18 cellular contexts compared by ENCODE assay signal in the genomic region with DNA sequence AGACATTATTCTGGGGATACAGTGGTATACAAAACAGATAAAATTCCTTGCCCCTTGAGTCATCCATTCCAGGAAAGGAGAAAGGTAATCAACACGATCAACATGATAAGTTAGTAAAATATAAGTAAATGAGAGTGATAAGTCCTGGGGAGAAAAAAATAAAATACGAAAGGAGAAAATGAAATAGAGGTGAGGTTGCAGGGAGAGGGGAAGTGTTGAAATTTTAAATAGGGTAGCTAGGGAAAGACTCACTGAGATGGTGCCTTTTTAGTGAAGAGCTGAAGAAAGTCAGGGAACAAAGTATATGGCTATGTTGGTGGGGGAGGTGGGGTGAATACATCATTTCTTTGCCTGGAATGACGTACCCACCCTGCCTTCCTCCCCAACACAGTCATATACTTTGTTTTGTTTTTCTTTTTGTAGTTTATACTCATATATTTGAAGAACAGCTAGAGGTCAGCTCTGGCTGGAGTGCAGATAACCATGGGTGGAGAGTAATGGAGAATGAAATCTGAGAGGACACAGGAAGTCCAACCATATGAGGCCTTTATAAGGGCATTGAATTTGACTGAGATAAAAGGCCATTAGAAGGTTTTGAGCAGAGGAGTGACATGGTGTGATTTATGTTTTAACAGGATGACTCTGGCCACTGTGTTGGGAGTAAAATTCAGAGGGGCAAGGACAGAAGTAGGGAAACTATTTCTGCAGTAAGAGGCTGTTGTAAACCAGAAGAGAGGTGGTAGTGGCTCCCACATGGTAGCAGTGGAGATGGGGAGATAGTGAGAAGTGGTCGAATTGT. TPM values are rescaled to one million over a fixed set of nuclear protein-coding genes. Genes with fewer than 3 reads are reported as not detected.
DNase-seq lines count a peak whose midpoint lies in the region; ATAC-seq, FAIRE-seq and TF ChIP-seq lines count a peak whose summit lies in the region.
"Had no signal": no experiment of that assay in that cellular context is flagged by ENCODE, and none has a peak within 500 bp of the region (broad histone marks: within the 10 kb centered on the region; RNA-seq: fewer than 3 reads in every experiment).

No MANE protein-coding gene starts in this region.

- H3K79me2 ChIP-seq in K562 (ENCODE audit: control insufficient read depth, insufficient read depth, low read length) (peaks cover 15% of the 10 kb centered on the region; the same call in 2 of the 3 replicates), HepG2 (ENCODE audit: insufficient read depth, low read length) (peaks cover 2% of the 10 kb centered on the region)

- WGBS in K562 (ENCODE audit: insufficient coverage, low coverage, missing lambda C conversion rate), result 6% methylated on average over 4 of the region's 4 CpGs
- WGBS in HepG2 (ENCODE audit: low lambda C conversion rate), result 94% methylated on average over 4 of the region's 4 CpGs

- H3K9ac ChIP-seq in K562 (ENCODE audit: insufficient read depth in 1 of 2, low read depth in 2 of 2, low read length in 2 of 2) (no peak overlapping the region; a peak in 1 of 4 replicates), HepG2 (ENCODE audit: insufficient read depth, low read depth, low read length) (no peak overlapping the region)

- ATAC-seq in K562 (peak; percentile 92), HepG2 (no peak), HG03378 (IDR thresholded peaks at IDR 0.05; ENCODE audit: unreplicated experiment) (no peak)
- ATAC-seq: esophagus mucosa; naive thymus-derived CD8-positive, alpha-beta T cell; T-cell had no signal

- H3K9me3 Mint-ChIP-seq in activated CD4-positive, alpha-beta memory T cell treated with anti-CD3 and anti-CD28 coated beads for 36 hours, result no peaks in the 10 kb centered on the region
- H3K9me3 Mint-ChIP-seq: central memory CD8-positive, alpha-beta T cell; IgD-negative memory B cell; naive thymus-derived CD8-positive, alpha-beta T cell; T-cell had no signal

- H3K27ac ChIP-seq in K562 (ENCODE audit: extremely low read depth, low read depth, low read length) (peak overlapping the region; percentile 20; the same call in 1 of the 3 replicates), HepG2 (ENCODE audit: extremely low read length, insufficient read depth, low read length) (no peak overlapping the region)
- H3K27ac ChIP-seq: C4-2B, skin epidermis had no signal

- H3K4me1 ChIP-seq in K562 (replicated peaks in 1 of 2; ENCODE audit: control insufficient read depth in 2 of 2, insufficient read depth in 2 of 2, low read length in 2 of 2) (peaks cover 0 to 32% of the 10 kb centered on the region in 2 experiments; a peak in 3 of 5 replicates), HepG2 (ENCODE audit: insufficient read depth, low read length) (peaks cover 21% of the 10 kb centered on the region)

- no peak for TF ChIP-seq POLR2A in K562 (conservative IDR thresholded peaks at IDR 0.05)
- no peak for TF ChIP-seq POLR2A in HepG2 (IDR thresholded peaks at IDR 0.05; ENCODE audit: insufficient read depth in 1 of 2, low read depth in 2 of 2, low read length in 2 of 2)

- CTCF ChIA-PET in K562 (lab: Yijun Ruan, JAX; ENCODE audit: low intra/inter-chr PET ratio), result no interaction called here
- CTCF ChIA-PET in HepG2 (lab: Yijun Ruan, JAX; ENCODE audit: low intra/inter-chr PET ratio, low total read pairs), result no interaction called here
- CTCF ChIA-PET in activated CD4-positive, alpha-beta memory T cell treated with anti-CD3 and anti-CD28 coated beads for 36 hours (lab: Charles Lee), result no interaction called here

- no peaks in the 10 kb centered on the region for H3K9me1 ChIP-seq in K562 (ENCODE audit: control insufficient read depth, insufficient read depth, low read length)

- no peaks in the 10 kb centered on the region for H3K27me3 Mint-ChIP-seq in activated CD4-positive, alpha-beta memory T cell treated with anti-CD3 and anti-CD28 coated beads for 36 hours
- H3K27me3 Mint-ChIP-seq: central memory CD8-positive, alpha-beta T cell; IgD-negative memory B cell; naive thymus-derived CD8-positive, alpha-beta T cell; T-cell had no signal

- no peak overlapping the region for H3K4me3 Mint-ChIP-seq in activated CD4-positive, alpha-beta memory T cell treated with anti-CD3 and anti-CD28 coated beads for 36 hours
- H3K4me3 Mint-ChIP-seq: central memory CD8-positive, alpha-beta T cell; IgD-negative memory B cell; naive thymus-derived CD8-positive, alpha-beta T cell; T-cell had no signal

- no peak overlapping the region for H3K27ac Mint-ChIP-seq in activated CD4-positive, alpha-beta memory T cell treated with anti-CD3 and anti-CD28 coated beads for 36 hours
- H3K27ac Mint-ChIP-seq: IgD-negative memory B cell; naive thymus-derived CD8-positive, alpha-beta T cell; T-cell had no signal

- intact Hi-C loops in K562 (cut with micrococcal nuclease), result no loop called here
- intact Hi-C loops in HepG2 (cut with micrococcal nuclease; ENCODE audit: unreplicated experiment), result no loop called here
- intact Hi-C loops in activated CD4-positive, alpha-beta memory T cell treated with anti-CD3 and anti-CD28 coated beads for 36 hours (cut with micrococcal nuclease), result no loop called here

- H3K4me2 ChIP-seq in K562 (ENCODE audit: insufficient read depth, low read length) (no peak overlapping the region; the same call in 1 of the 2 replicates), HepG2 (ENCODE audit: low read depth, low read length) (no peak overlapping the region)

- no peaks in the 10 kb centered on the region for H3K9me3 ChIP-seq in K562 (replicated peaks; ENCODE audit: control insufficient read depth, insufficient read depth, low read depth, low read length)
- H3K9me3 ChIP-seq in HepG2 (ENCODE audit: low read length), result no peaks in the 10 kb centered on the region

- no peaks in the 10 kb centered on the region for H3K4me1 Mint-ChIP-seq in activated CD4-positive, alpha-beta memory T cell treated with anti-CD3 and anti-CD28 coated beads for 36 hours (ENCODE audit: low read depth)
- H3K4me1 Mint-ChIP-seq: IgD-negative memory B cell had no signal

- H3K36me3 ChIP-seq in K562 (ENCODE audit: control insufficient read depth, insufficient read depth, low read length) (no peaks in the 10 kb centered on the region; the same call in 2 of the 3 replicates), HepG2 (replicated peaks in 1 of 2; ENCODE audit: control insufficient read depth in 1 of 2, insufficient read depth in 2 of 2, low read length in 2 of 2) (0 out of 5 replicates have a peak, but pooled peaks cover 0 to 5% of the 10 kb centered on the region in 2 experiments)

- no peaks in the 10 kb centered on the region for H3K27me3 ChIP-seq in K562 (ENCODE audit: control insufficient read depth in 2 of 2, insufficient read depth in 2 of 2, low read length in 2 of 2)
- H3K27me3 ChIP-seq in HepG2 (ENCODE audit: control insufficient read depth in 1 of 2, insufficient read depth in 2 of 2, low read length in 2 of 2), result no peaks in the 10 kb centered on the region

- DNase-seq in EH (ENCODE audit: low read depth) (peak; percentile 92), NCI-H226 (peak; percentile 78), K562 (ENCODE audit: extremely low read depth in 1 of 4, low spot score in 3 of 4) (peak in 3 of 4 experiments; percentile 15 to 73 (median 61)), HepG2 (ENCODE audit: low spot score) (no peak), NCI-H2171 treated with DMSO at 0.1 percent for 48 hours (lab: John Stamatoyannopoulos, UW) (no peak), nucleus accumbens (lab: John Stamatoyannopoulos, UW) (no peak)
- DNase-seq in activated CD4-positive, alpha-beta memory T cell treated with anti-CD3 and anti-CD28 coated beads for 36 hours, result no peak
- DNase-seq: activated CD4-positive, alpha-beta T cell treated with anti-CD3 and anti-CD28 coated beads, Interleukin-2, amount 50 U/mL, for 1 hour; GDM1; naive thymus-derived CD8-positive, alpha-beta T cell; NCI-H1436 treated with DMSO at 0.1 percent for 48 hours; T-cell had no signal

- POLR2A ChIA-PET in K562 (lab: Yijun Ruan, JAX), result interaction anchor here (0.6 to 1.5 kb wide), 2 partner anchors 16 to 384 kb away, joined by 3 to 9 read pairs; no protein-coding TSS in a partner anchor
- POLR2A ChIA-PET in HepG2 (lab: Yijun Ruan, JAX), result no interaction called here
- POLR2A ChIA-PET in activated CD4-positive, alpha-beta memory T cell treated with anti-CD3 and anti-CD28 coated beads for 36 hours (lab: Charles Lee), result no interaction called here

- in situ Hi-C loops in K562 (cut with MboI) (no loop called here), HepG2 (cut with HindIII; ENCODE audit: extremely low pct_ligation_motif_present, low pct_unique_long_range_greater_than_20kb) (no loop called here)

- no TSS peak for BruUV-seq in K562 (replicated peaks; lab: Mats Ljungman, UMichigan)
- no TSS peak for BruUV-seq in HepG2 (replicated peaks; lab: Mats Ljungman, UMichigan)

- H3K36me3 Mint-ChIP-seq in activated CD4-positive, alpha-beta memory T cell treated with anti-CD3 and anti-CD28 coated beads for 36 hours, result no peaks in the 10 kb centered on the region

- TF ChIP-seq CTCF in K562 (IDR thresholded peaks at IDR 0.05 in 2 of 3, conservative IDR thresholded peaks at IDR 0.05 in 1 of 3; ENCODE audit: insufficient read depth in 2 of 3, low read depth in 1 of 3, low read length in 3 of 3) (no peak), HepG2 (CRISPR knock-in tag; IDR thresholded peaks at IDR 0.05) (no peak)

- FAIRE-seq in K562 (lab: Jason Lieb, UNC) (peak; percentile 72), HepG2 (lab: Jason Lieb, UNC) (no peak)

- H2AFZ ChIP-seq in K562 (ENCODE audit: low read depth, low read length) (no peak overlapping the region), HepG2 (ENCODE audit: low read length) (no peak overlapping the region)

- H3K4me3 ChIP-seq in K562 (no peak overlapping the region), HepG2 (replicated peaks in 1 of 3; ENCODE audit: insufficient read depth in 1 of 3, low read depth in 2 of 3, low read length in 3 of 3) (no peak overlapping the region)
- H3K4me3 ChIP-seq: skin epidermis had no signal

- TF ChIP-seq RAD21 in K562 (CRISPR knock-in tag; conservative IDR thresholded peaks at IDR 0.05 in 1 of 2, IDR thresholded peaks at IDR 0.05 in 1 of 2) (no peak), HepG2 (CRISPR knock-in tag; IDR thresholded peaks at IDR 0.05) (no peak)

- TF ChIP-seq EP300 in K562 (IDR thresholded peaks at IDR 0.05; ENCODE audit: low read length), result 0 out of 2 replicates have a peak, but pooled peaks have one; percentile 12
- no peak for TF ChIP-seq EP300 in HepG2 (IDR thresholded peaks at IDR 0.05; ENCODE audit: low read depth in 2 of 2, low read length in 2 of 2)
- no peak for TF ChIP-seq EP300 in HepG2 (CRISPR knock-in tag; IDR thresholded peaks at IDR 0.05; ENCODE audit: borderline replicate concordance)

- H4K20me1 ChIP-seq in K562 (replicated peaks; ENCODE audit: control insufficient read depth, insufficient read depth, low read length) (peaks cover 24% of the 10 kb centered on the region), HepG2 (ENCODE audit: insufficient read depth, low read length) (no peaks in the 10 kb centered on the region)

RNA-seq across cellular contexts. Expression of gene OSBPL9, which starts 54.8 kb away (rescaled TPM):
- 130 and 303 TPM in 2 replicates for total RNA-seq in K562 (2011; cell fraction: chromatin; rRNA removed; ENCODE audit: low replicate concordance)
- 63.4 and 95.5 TPM in 2 replicates for total RNA-seq in K562 (2011; cell fraction: nucleolus; rRNA removed)
- 155 and 245 TPM in 2 replicates for total RNA-seq in K562 (2011; cell fraction: nucleoplasm; rRNA removed)
- total RNA-seq in K562 (2014; rRNA removed) (170 and 185 TPM in 2 replicates), K562 (2014; rRNA removed; fragmentation: Illumina TruSeq; extraction: Trizol) (210 and 239 TPM in 2 replicates), K562 (2015; rRNA removed; fragmentation: Illumina TruSeq; extraction: Trizol) (209 and 211 TPM in 2 replicates), K562 (2021) (131 and 136 TPM in 2 replicates), HepG2 (2016; rRNA removed; fragmentation: Illumina TruSeq; extraction: Trizol) (142 and 198 TPM in 2 replicates)
- polyA plus RNA-seq in K562 (2011; rRNA removed) (194 and 219 TPM in 2 replicates), K562 (2014; fragmentation: Illumina TruSeq; extraction: Trizol) (209 and 217 TPM in 2 replicates), K562 (2014; fragmentation: Nextera tagmentation; extraction: Ambion mirVana) (10 to 100 TPM; 43.9 to 66.2 TPM), K562 (2014; rRNA removed) (140 and 148 TPM in 2 replicates), HepG2 (2011; rRNA removed) (83.6 and 90.3 TPM in 2 replicates)
- 158 and 177 TPM in 2 replicates for polyA plus RNA-seq in K562 (2011; cell fraction: cytosol; rRNA removed)
- 148 and 218 TPM in 2 replicates for polyA plus RNA-seq in K562 (2011; cell fraction: nucleus; rRNA removed)
- 109 and 119 TPM in 2 replicates for polyA plus RNA-seq in K562 (2012)
- polyA minus RNA-seq in K562 (2011; rRNA and poly(A)+ RNA removed), result 239 and 277 TPM in 2 replicates
- 116 and 142 TPM in 2 replicates for polyA minus RNA-seq in K562 (2011; cell fraction: cytosol; rRNA and poly(A)+ RNA removed)
- polyA minus RNA-seq in K562 (2011; cell fraction: nucleus; rRNA and poly(A)+ RNA removed), result 109 and 204 TPM in 2 replicates
- 83.0 and 90.3 TPM in 2 replicates for total RNA-seq in HepG2 (2016; cell fraction: cytosol; rRNA removed; fragmentation: Illumina TruSeq; extraction: Trizol; ENCODE audit: low read depth)
- total RNA-seq in HepG2 (2016; cell fraction: insoluble cytoplasmic fraction; rRNA removed; fragmentation: Illumina TruSeq; extraction: Trizol), result 140 and 189 TPM in 2 replicates
- 195 and 199 TPM in 2 replicates for total RNA-seq in HepG2 (2016; cell fraction: membrane; rRNA removed; fragmentation: Illumina TruSeq; extraction: Trizol)
- 96.3 and 107 TPM in 2 replicates for total RNA-seq in HepG2 (2016; cell fraction: nucleus; rRNA removed; fragmentation: Illumina TruSeq; extraction: Trizol)
- polyA plus RNA-seq in HepG2 (2011; cell fraction: cytosol; rRNA removed), result 52.4 and 69.4 TPM in 2 replicates
- 49.8 and 58.7 TPM in 2 replicates for polyA plus RNA-seq in HepG2 (2011; cell fraction: nucleus; rRNA removed)
- 57.7 and 63.5 TPM in 2 replicates for polyA plus RNA-seq in HepG2 (2012)
- polyA plus RNA-seq in HepG2 (2016; cell fraction: cytosol; fragmentation: Illumina TruSeq; extraction: Trizol; ENCODE audit: low read depth), result 46.8 and 71.1 TPM in 2 replicates
- polyA plus RNA-seq in HepG2 (2016; cell fraction: insoluble cytoplasmic fraction; fragmentation: Illumina TruSeq; extraction: Trizol; ENCODE audit: low read depth), result 168 and 174 TPM in 2 replicates
- 130 and 144 TPM in 2 replicates for polyA plus RNA-seq in HepG2 (2016; cell fraction: membrane; fragmentation: Illumina TruSeq; extraction: Trizol; ENCODE audit: low read depth)
- polyA plus RNA-seq in HepG2 (2016; cell fraction: nucleus; fragmentation: Illumina TruSeq; extraction: Trizol; ENCODE audit: insufficient read depth, low read depth), result 90.8 and 95.0 TPM in 2 replicates
- 188 and 207 TPM in 2 replicates for polyA minus RNA-seq in HepG2 (2011; rRNA and poly(A)+ RNA removed; ENCODE audit: low replicate concordance)
- 68.2 and 76.9 TPM in 2 replicates for polyA minus RNA-seq in HepG2 (2011; cell fraction: cytosol; rRNA and poly(A)+ RNA removed)
- 202 and 205 TPM in 2 replicates for polyA minus RNA-seq in HepG2 (2011; cell fraction: nucleus; rRNA and poly(A)+ RNA removed)
- 10 to 100 TPM; 46.1 to 48.6 TPM for total RNA-seq in activated CD4-positive, alpha-beta memory T cell treated with anti-CD3 and anti-CD28 coated beads for 36 hours

Comparison
In these comparisons a context has a peak if more than half of its experiments do, and no peak if none do; other contexts are left out.
1. DNase-seq: peak in EH (single experiment), NCI-H226 (single experiment) and K562 (3 of 4); none in HepG2 (single experiment), NCI-H2171 treated with DMSO at 0.1 percent for 48 hours (single experiment), activated CD4-positive, alpha-beta memory T cell treated with anti-CD3 and anti-CD28 coated beads for 36 hours (single experiment) and nucleus accumbens (0 of 56).